1 cellular context compared by ENCODE assay signal in genomic region chr17:81871387-81872120, GRCh38.
A peak's percentile ranks its signal among the peaks of the same experiment; 100 is the strongest.
TF ChIP-seq lines count a peak whose summit lies in the region.

No MANE protein-coding gene starts in this region.

TF ChIP-seq in K562, 482 proteins besides CTCF, POLR2A, EP300 and RAD21 (continued from another document):
- TF ChIP-seq MITF (IDR thresholded peaks at IDR 0.05) (no peak; the same call in none of the 2 replicates), CCAR2 (IDR thresholded peaks at IDR 0.05; ENCODE audit: low read depth, low read length) (no peak), RBM14 (IDR thresholded peaks at IDR 0.05; ENCODE audit: borderline replicate concordance, insufficient read depth, low read depth, low read length) (peak; percentile 99), DMBX1 (CRISPR knock-in tag; IDR thresholded peaks at IDR 0.05; ENCODE audit: borderline replicate concordance) (peak; percentile 49; the same call in 1 of the 2 replicates), SMAD4 (CRISPR knock-in tag; conservative IDR thresholded peaks at IDR 0.05) (peak; percentile 82; the same call in 1 of the 2 replicates), HBP1 (CRISPR knock-in tag; IDR thresholded peaks at IDR 0.05) (no peak), SRSF7 (optimal IDR thresholded peaks at IDR 0.05; ENCODE audit: low read depth, low read length) (no peak), ZNF124 (CRISPR knock-in tag; IDR thresholded peaks at IDR 0.05) (no peak), POLR2AphosphoS5 (IDR thresholded peaks at IDR 0.05; ENCODE audit: control insufficient read depth, insufficient read depth, low read depth, low read length) (peak; percentile 74)
TF ChIP-seq in K562: peak in this region for 175.
